Comparison of ENCODE assay signal across 1 cellular context in genomic region chr6:18215436-18215835, GRCh38.
TF ChIP-seq lines count a peak whose summit lies in the region.

No MANE protein-coding gene starts in this region.

TF ChIP-seq in GM12878, 131 proteins besides CTCF, POLR2A, EP300 and RAD21:
- TF ChIP-seq ZNF384 (IDR thresholded peaks at IDR 0.05; ENCODE audit: borderline replicate concordance, low read depth, low read length) (peak; percentile 70; the same call in 1 of the 2 replicates), NBN (IDR thresholded peaks at IDR 0.05) (no peak), USF2 (IDR thresholded peaks at IDR 0.05; ENCODE audit: borderline replicate concordance, low read depth, low read length) (no peak), ATF2 (IDR thresholded peaks at IDR 0.05; ENCODE audit: low read length) (peak; percentile 18; the same call in 1 of the 2 replicates), MTA2 (IDR thresholded peaks at IDR 0.05; ENCODE audit: low read depth) (no peak), CHD1 (IDR thresholded peaks at IDR 0.05; ENCODE audit: low read depth, low read length) (no peak), SPI1 (IDR thresholded peaks at IDR 0.05; ENCODE audit: borderline replicate concordance, insufficient read depth, low read depth, low read length) (peak; percentile 77), RELB (IDR thresholded peaks at IDR 0.05; ENCODE audit: low read depth) (peak; percentile 30; the same call in 1 of the 2 replicates), RUNX3 (IDR thresholded peaks at IDR 0.05; ENCODE audit: low read length) (0 out of 2 replicates have a peak, but pooled peaks have one; percentile 12), TARDBP (IDR thresholded peaks at IDR 0.05; ENCODE audit: borderline replicate concordance) (no peak), FOS (IDR thresholded peaks at IDR 0.05; ENCODE audit: borderline replicate concordance, extremely low read depth, insufficient read length) (no peak), ETV6 (conservative IDR thresholded peaks at IDR 0.05 in 1 of 2, IDR thresholded peaks at IDR 0.05 in 1 of 2; ENCODE audit: borderline replicate concordance in 1 of 2, low read depth in 1 of 2) (no peak), YBX1 (IDR thresholded peaks at IDR 0.05) (no peak), RBBP5 (conservative IDR thresholded peaks at IDR 0.05) (no peak), MTA3 (IDR thresholded peaks at IDR 0.05; ENCODE audit: borderline replicate concordance, low read length) (no peak)
